17 cellular contexts compared by ENCODE assay signal in the genomic region with DNA sequence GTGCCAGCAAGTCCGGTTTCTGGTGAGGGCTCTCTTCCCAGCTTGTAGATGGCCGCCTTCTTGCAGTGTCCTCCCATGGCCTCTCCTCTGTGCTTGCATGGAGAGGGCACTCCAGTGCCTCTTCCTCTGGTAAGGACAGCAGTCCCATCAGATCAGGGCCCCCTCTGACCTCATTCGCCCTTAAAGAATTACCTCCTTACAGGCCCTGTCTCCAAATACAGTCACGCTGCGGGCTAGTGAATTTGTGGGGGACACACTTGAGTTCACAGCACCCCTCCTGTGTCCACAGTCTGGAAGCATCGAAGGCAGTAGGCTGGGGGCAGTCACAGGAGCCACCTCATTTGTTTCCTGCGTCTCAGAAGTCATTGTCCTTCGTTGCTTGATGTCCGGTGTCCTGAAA. TPM values are rescaled to one million over a fixed set of nuclear protein-coding genes. Genes with fewer than 3 reads are reported as not detected.
A peak's percentile ranks its signal among the peaks of the same experiment; 100 is the strongest.
DNase-seq lines count a peak whose midpoint lies in the region; FAIRE-seq and TF ChIP-seq lines count a peak whose summit lies in the region.
"Had no signal": no experiment of that assay in that cellular context is flagged by ENCODE, and none has a peak within 500 bp of the region (broad histone marks: within the 10 kb centered on the region; RNA-seq: fewer than 3 reads in every experiment).

No MANE protein-coding gene starts in this region.

- no peak for TF ChIP-seq POLR2A in H1 (IDR thresholded peaks at IDR 0.05; ENCODE audit: control extremely low read depth in 1 of 2, low read depth in 2 of 2, low read length in 2 of 2)

- H3K36me3 Mint-ChIP-seq in CD14-positive monocyte = peaks cover 3 to 8% of the 10 kb centered on the region in 2 donors

- H2BK120ac ChIP-seq in H1 (replicated peaks; ENCODE audit: low read depth, low read length) = no peak overlapping the region

- intact Hi-C loops in CD14-positive monocyte (cut with micrococcal nuclease) = no loop called here

- no peak for FAIRE-seq in H1 (lab: Jason Lieb, UNC)
- FAIRE-seq: HepG2, HTR-8/SVneo had no signal

- no peaks in the 10 kb centered on the region for H4K20me1 ChIP-seq in H1 (replicated peaks in 1 of 2; ENCODE audit: control insufficient read depth in 1 of 2, insufficient read depth in 2 of 2, low read length in 2 of 2)

- H3K23ac ChIP-seq in H1 (ENCODE audit: insufficient read length) = no peak overlapping the region

- H4K8ac ChIP-seq in H1 (ENCODE audit: extremely low read depth, insufficient read depth, low read length) = peak overlapping the region; percentile 57; the same call in 1 of the 2 replicates

- H3K9me3 Mint-ChIP-seq in CD14-positive monocyte = no peaks in the 10 kb centered on the region
- H3K9me3 Mint-ChIP-seq: CD8-positive, alpha-beta memory T cell; GM23338 had no signal

- H3K23me2 ChIP-seq in H1 (ENCODE audit: low read depth, low read length) = no peaks in the 10 kb centered on the region

- H3K4me3 Mint-ChIP-seq in CD14-positive monocyte = no peak overlapping the region
- H3K4me3 Mint-ChIP-seq: CD8-positive, alpha-beta memory T cell; GM23338 had no signal

- H2BK15ac ChIP-seq in H1 (ENCODE audit: low read length) = no peak overlapping the region

- H3K36me3 ChIP-seq in H1 (ENCODE audit: control insufficient read depth in 2 of 4, insufficient read depth in 4 of 4, low read length in 3 of 4) (no peaks in the 10 kb centered on the region), muscle layer of colon (ENCODE audit: insufficient read depth, low read length) (no peaks in the 10 kb centered on the region), rectal smooth muscle tissue (ENCODE audit: control insufficient read depth, insufficient read depth, low read length) (no peaks in the 10 kb centered on the region)
- H3K36me3 ChIP-seq: HAP-1 had no signal

- H2BK12ac ChIP-seq in H1 (ENCODE audit: low read depth, low read length) = no peak overlapping the region

- H3K27me3 ChIP-seq in H1 (replicated peaks in 1 of 4; ENCODE audit: control insufficient read depth in 3 of 4, extremely low read depth in 1 of 4, insufficient read depth in 3 of 4, low read length in 3 of 4) (no peaks in the 10 kb centered on the region), muscle layer of colon (ENCODE audit: control insufficient read depth in 1 of 2, insufficient read depth in 2 of 2, low read length in 2 of 2) (no peaks in the 10 kb centered on the region), rectal smooth muscle tissue (ENCODE audit: control insufficient read depth, insufficient read depth, low read length) (no peaks in the 10 kb centered on the region)

- H3K18ac ChIP-seq in H1 (ENCODE audit: extremely low read depth, low read length) = no peak overlapping the region

- no peaks in the 10 kb centered on the region for H3K79me2 ChIP-seq in H1 (ENCODE audit: control insufficient read depth in 1 of 2, insufficient read depth in 2 of 2, low read length in 2 of 2)

- H4K91ac ChIP-seq in H1 (replicated peaks; ENCODE audit: insufficient read length, low read length) = no peak overlapping the region

- POLR2A ChIA-PET in H1 (lab: Charles Lee; ENCODE audit: partially characterized antibody) = no interaction called here

- H2BK20ac ChIP-seq in H1 (ENCODE audit: low read length) = no peak overlapping the region

- no peak for TF ChIP-seq EP300 in H1 (IDR thresholded peaks at IDR 0.05; ENCODE audit: borderline replicate concordance in 1 of 2, low read depth in 2 of 2, low read length in 2 of 2)

- H3K14ac ChIP-seq in H1 (ENCODE audit: insufficient read length) = no peak overlapping the region

- H3K27ac ChIP-seq in H1 (ENCODE audit: low read depth, low read length) (no peak overlapping the region), muscle layer of colon (ENCODE audit: low read depth, low read length) (peak overlapping the region; percentile 52), rectal smooth muscle tissue (ENCODE audit: low read depth, low read length) (peak overlapping the region; percentile 45)
- H3K27ac ChIP-seq: 22Rv1 had no signal

- WGBS in H1 (ENCODE audit: extremely low coverage in 1 of 2, insufficient coverage in 1 of 2, insufficient read length in 1 of 2, insufficient replicate concordance in 2 of 2, low coverage in 1 of 2, low lambda C conversion rate in 2 of 2, missing lambda C conversion rate in 1 of 2), 2 experiments = 91% methylated on average over 9 of the region's 9 CpGs; no CpG with 5 or more reads in 1 of the 2 experiments

- no peak overlapping the region for H4K5ac ChIP-seq in H1 (ENCODE audit: insufficient read length, low read depth, low read length)

- H3K4me1 Mint-ChIP-seq in CD14-positive monocyte = peaks cover 11% of the 10 kb centered on the region

- no peak overlapping the region for H3K4me2 ChIP-seq in H1 (ENCODE audit: insufficient read depth in 1 of 2, low read depth in 2 of 2, low read length in 2 of 2)
- H3K4me2 ChIP-seq: GM23338 had no signal

- H3K9ac ChIP-seq in H1 (replicated peaks in 1 of 4; ENCODE audit: extremely low read depth in 1 of 4, low read depth in 3 of 4, low read length in 3 of 4) (no peak overlapping the region), muscle layer of colon (ENCODE audit: low read length) (no peak overlapping the region), rectal smooth muscle tissue (ENCODE audit: low read length) (no peak overlapping the region)

- H3K4me1 ChIP-seq in H1 (replicated peaks in 1 of 4; ENCODE audit: control insufficient read depth in 3 of 4, insufficient read depth in 4 of 4, low read length in 3 of 4) (peaks cover 0 to 2% (median under 1%) of the 10 kb centered on the region in 4 experiments; a peak in 2 of 7 replicates), muscle layer of colon (ENCODE audit: insufficient read depth, low read length) (peaks cover 17% of the 10 kb centered on the region), rectal smooth muscle tissue (ENCODE audit: control insufficient read depth, insufficient read depth, low read length) (peaks cover 6% of the 10 kb centered on the region)
- H3K4me1 ChIP-seq: Caco-2, HAP-1 had no signal

- no peak overlapping the region for H2AK5ac ChIP-seq in H1 (ENCODE audit: low read depth, low read length)

- H3K27me3 Mint-ChIP-seq in CD14-positive monocyte (ENCODE audit: low read depth in 3 of 3) = peaks cover 1 to 4% (median 2%) of the 10 kb centered on the region in 3 donors
- H3K27me3 Mint-ChIP-seq: CD8-positive, alpha-beta memory T cell had no signal

- H3K4me3 ChIP-seq in H1 (ENCODE audit: extremely low read depth in 1 of 4, insufficient read depth in 2 of 4, low read depth in 3 of 4, low read length in 4 of 4) (no peak overlapping the region), muscle layer of colon (ENCODE audit: low read depth in 1 of 2, low read length in 2 of 2) (no peak overlapping the region), rectal smooth muscle tissue (ENCODE audit: low read length) (no peak overlapping the region)
- H3K4me3 ChIP-seq: GM23338, HAP-1 had no signal

- no peak overlapping the region for H2BK5ac ChIP-seq in H1 (ENCODE audit: low read depth, low read length)

- DNase-seq in CD14-positive monocyte (ENCODE audit: low spot score) (peak; percentile 26), H1 (ENCODE audit: low read depth in 1 of 2, low spot score in 2 of 2) (no peak), SIG-M5 treated with dmso at 0.1 percent for 504 hours (lab: John Stamatoyannopoulos, UW; ENCODE audit: unreplicated experiment) (no peak), NCI-H345 treated with DMSO at 0.1 percent for 48 hours (lab: John Stamatoyannopoulos, UW; ENCODE audit: unreplicated experiment) (no peak)
- no peak for DNase-seq in central memory CD4-positive, alpha-beta T cell
- DNase-seq in activated naive CD4-positive, alpha-beta T cell treated with anti-CD3 and anti-CD28 coated beads, Interleukin-2, amount 50 U/mL, for 16 hours = no peak
- DNase-seq: Caco-2, DMS53, GF-D8 had no signal

- no peak overlapping the region for H3K27ac Mint-ChIP-seq in CD14-positive monocyte
- H3K27ac Mint-ChIP-seq: CD8-positive, alpha-beta memory T cell; GM23338 had no signal

- H3K9me3 ChIP-seq in H1 (ENCODE audit: insufficient read depth in 2 of 2, low read depth in 1 of 2, low read length in 1 of 2) (no peaks in the 10 kb centered on the region), muscle layer of colon (ENCODE audit: low read length) (no peaks in the 10 kb centered on the region)
- H3K9me3 ChIP-seq: Caco-2, HAP-1 had no signal

- CTCF ChIA-PET in H1 (lab: Charles Lee; ENCODE audit: partially characterized antibody) = interaction anchor here (0.8 to 1.5 kb wide), 3 partner anchors 11 to 17 kb away, joined by 3 to 4 read pairs (median 4); no protein-coding TSS in a partner anchor

- TF ChIP-seq RAD21 in H1 (IDR thresholded peaks at IDR 0.05 in 1 of 2, conservative IDR thresholded peaks at IDR 0.05 in 1 of 2; ENCODE audit: low read depth in 2 of 2, low read length in 2 of 2) = no peak

- H3K79me1 ChIP-seq in H1 (ENCODE audit: low read depth, low read length) = no peaks in the 10 kb centered on the region

- H3K4ac ChIP-seq in H1 (replicated peaks; ENCODE audit: insufficient read length, low read depth, low read length) = no peak overlapping the region

- no peak overlapping the region for H3K56ac ChIP-seq in H1 (replicated peaks; ENCODE audit: insufficient read length, low read depth, low read length)

- no peak overlapping the region for H2AFZ ChIP-seq in H1 (ENCODE audit: low read length)
- H2AFZ ChIP-seq: GM23338 had no signal

- TF ChIP-seq CTCF in CD14-positive monocyte (IDR thresholded peaks at IDR 0.05) = no peak
- TF ChIP-seq CTCF in H1 (IDR thresholded peaks at IDR 0.05; ENCODE audit: control extremely low read depth in 1 of 3, insufficient read depth in 1 of 3, low read depth in 1 of 3, low read length in 3 of 3) = no peak

RNA-seq across cellular contexts. Expression of gene LHPP, which starts 54.6 kb away (rescaled TPM):
- polyA plus RNA-seq in CD14-positive monocyte = 10 to 100 TPM; 15.2 to 20.6 TPM
- total RNA-seq in H1 (2021; fragmentation: NEBNext Ultra II Directional; extraction: Animal tissue kit (Norgen Biotek cat#: 25700)) = 26.0 and 27.5 TPM in 2 replicates
- 45.0 and 50.5 TPM in 2 replicates for polyA plus RNA-seq in H1 (2011; rRNA removed)
- 39.2 TPM for polyA plus RNA-seq in H1 (2011; cell fraction: cytosol; rRNA removed)
- polyA plus RNA-seq in H1 (2011; cell fraction: nucleus; rRNA removed) = 40.4 TPM
- 20.9 to 42.0 TPM (median 37.2 TPM) in 4 replicates for polyA plus RNA-seq in H1 (2012, experiment 1 of 2)
- polyA plus RNA-seq in H1 (2012, experiment 2 of 2) = 36.6 TPM
- 18.9 TPM for polyA plus RNA-seq in H1 (2013, experiment 1 of 2)
- polyA plus RNA-seq in H1 (2013, experiment 2 of 2) = 18.9 TPM
- polyA minus RNA-seq in H1 (2011; rRNA and poly(A)+ RNA removed) = 19.6 and 21.2 TPM in 2 replicates
- polyA minus RNA-seq in H1 (2011; cell fraction: cytosol; rRNA and poly(A)+ RNA removed) = 10.4 TPM
- polyA minus RNA-seq in H1 (2011; cell fraction: nucleus; rRNA and poly(A)+ RNA removed) = 24.9 TPM
